15 cellular contexts compared by ENCODE assay signal in genomic region chr13:98966019-98966418, GRCh38. TPM values are rescaled to one million over a fixed set of nuclear protein-coding genes. Genes with fewer than 3 reads are reported as not detected.
DNase-seq lines count a peak whose midpoint lies in the region; ATAC-seq and TF ChIP-seq lines count a peak whose summit lies in the region.
"Had no signal": no experiment of that assay in that cellular context is flagged by ENCODE, and none has a peak within 500 bp of the region (broad histone marks: within the 10 kb centered on the region; RNA-seq: fewer than 3 reads in every experiment).

No MANE protein-coding gene starts in this region.

- H3K14ac ChIP-seq in trophoblast cell (ENCODE audit: low read length), result peak overlapping the region; percentile 33

- H3K4me2 ChIP-seq in trophoblast cell (ENCODE audit: low read length), result no peak overlapping the region
- H3K4me2 ChIP-seq: BLaER1 had no signal

- H3K27me3 ChIP-seq in Caco-2 (replicated peaks; ENCODE audit: control insufficient read depth, insufficient read depth, low read length), result no peaks in the 10 kb centered on the region
- no peaks in the 10 kb centered on the region for H3K27me3 ChIP-seq in trophoblast cell (ENCODE audit: insufficient read depth, low read length)
- H3K27me3 ChIP-seq: BLaER1 had no signal

- POLR2A ChIA-PET in Caco-2 (lab: Charles Lee), result interaction anchor here (0.5 kb wide), 1 partner anchor 47 kb away, joined by 3 read pairs; no protein-coding TSS in a partner anchor

- peaks cover 14% of the 10 kb centered on the region for H3K79me1 ChIP-seq in trophoblast cell (ENCODE audit: low read length)

- peaks cover 0 to 2% of the 10 kb centered on the region in 2 donors for H3K36me3 Mint-ChIP-seq in activated T-cell treated with anti-CD3 and anti-CD28 coated beads, Interleukin-2, amount 50 U/mL, for 72 hours (ENCODE audit: insufficient read depth in 2 of 2)
- peaks cover 73% of the 10 kb centered on the region for H3K36me3 Mint-ChIP-seq in Caco-2 (ENCODE audit: insufficient read depth, unreplicated experiment)
- H3K36me3 Mint-ChIP-seq in activated T-helper 17 cell treated with anti-CD3 and anti-CD28 coated beads, Interleukin-2, amount 50 U/mL, for 72 hours (ENCODE audit: low read depth), result no peaks in the 10 kb centered on the region

- H3K4me1 ChIP-seq in Caco-2, result peaks cover 23% of the 10 kb centered on the region
- peaks cover 19 to 27% of the 10 kb centered on the region in 2 experiments for H3K4me1 ChIP-seq in trophoblast cell (ENCODE audit: control insufficient read depth in 1 of 2, insufficient read depth in 2 of 2, low read length in 2 of 2)

- no peak for ATAC-seq in activated T-cell treated with anti-CD3 and anti-CD28 coated beads, Interleukin-2, amount 50 U/mL, for 72 hours (replicated peaks in 1 of 2)
- no peak for ATAC-seq in activated T-helper 17 cell treated with anti-CD3 and anti-CD28 coated beads, Interleukin-2, amount 50 U/mL, for 72 hours (replicated peaks)
- no peak for ATAC-seq in GM18511 (IDR thresholded peaks at IDR 0.05; ENCODE audit: unreplicated experiment)
- ATAC-seq in GM21367 (IDR thresholded peaks at IDR 0.05; ENCODE audit: unreplicated experiment), result no peak
- ATAC-seq: GM12878 had no signal

- H3K27ac Mint-ChIP-seq in activated T-cell treated with anti-CD3 and anti-CD28 coated beads, Interleukin-2, amount 50 U/mL, for 72 hours, result peak overlapping the region; percentile 32
- peak overlapping the region; percentile 73 for H3K27ac Mint-ChIP-seq in Caco-2 (ENCODE audit: unreplicated experiment)
- peak overlapping the region; percentile 43 for H3K27ac Mint-ChIP-seq in activated T-helper 17 cell treated with anti-CD3 and anti-CD28 coated beads, Interleukin-2, amount 50 U/mL, for 72 hours

- H2BK120ac ChIP-seq in trophoblast cell (ENCODE audit: insufficient read depth, low read length, poor library complexity), result no peak overlapping the region

- H3K9me3 Mint-ChIP-seq in activated T-cell treated with anti-CD3 and anti-CD28 coated beads, Interleukin-2, amount 50 U/mL, for 72 hours, result peaks cover 2% of the 10 kb centered on the region in 2 donors
- H3K9me3 Mint-ChIP-seq in Caco-2 (ENCODE audit: unreplicated experiment), result no peaks in the 10 kb centered on the region
- H3K9me3 Mint-ChIP-seq in activated T-helper 17 cell treated with anti-CD3 and anti-CD28 coated beads, Interleukin-2, amount 50 U/mL, for 72 hours, result peaks cover 3% of the 10 kb centered on the region
- H3K9me3 Mint-ChIP-seq: H9 had no signal

- H3K4me3 ChIP-seq in Caco-2 (ENCODE audit: low read depth, low read length), result no peak overlapping the region
- H3K4me3 ChIP-seq in trophoblast cell (ENCODE audit: low read depth, low read length), result no peak overlapping the region
- H3K4me3 ChIP-seq: BLaER1, GM12878 had no signal

- H3K4me3 Mint-ChIP-seq in activated T-cell treated with anti-CD3 and anti-CD28 coated beads, Interleukin-2, amount 50 U/mL, for 72 hours, result no peak overlapping the region
- no peak overlapping the region for H3K4me3 Mint-ChIP-seq in Caco-2 (ENCODE audit: unreplicated experiment)
- no peak overlapping the region for H3K4me3 Mint-ChIP-seq in activated T-helper 17 cell treated with anti-CD3 and anti-CD28 coated beads, Interleukin-2, amount 50 U/mL, for 72 hours
- H3K4me3 Mint-ChIP-seq: H9 had no signal

- peak overlapping the region; percentile 64 for H3K4ac ChIP-seq in trophoblast cell (ENCODE audit: low read depth, low read length)

- CTCF ChIA-PET in Caco-2 (lab: Charles Lee), result no interaction called here

- H3K79me2 ChIP-seq in trophoblast cell (ENCODE audit: control insufficient read depth, insufficient read depth, low read length, poor library complexity), result peaks cover 6% of the 10 kb centered on the region

- no CpG with 5 or more reads among the region's 11 CpGs for WGBS in trophoblast cell (ENCODE audit: extremely low coverage, insufficient coverage, insufficient read length)

- no peak overlapping the region for H3K9ac ChIP-seq in trophoblast cell (ENCODE audit: low read length)
- H3K9ac ChIP-seq: BLaER1 had no signal

- no peaks in the 10 kb centered on the region for H3K9me3 ChIP-seq in Caco-2
- H3K9me3 ChIP-seq in trophoblast cell (ENCODE audit: insufficient read depth, low read depth, low read length), result no peaks in the 10 kb centered on the region
- H3K9me3 ChIP-seq: BLaER1 had no signal

- intact Hi-C loops in Caco-2 (cut with micrococcal nuclease; ENCODE audit: unreplicated experiment), result no loop called here

- no peak overlapping the region for H3K27ac ChIP-seq in trophoblast cell (ENCODE audit: low read depth, low read length)
- H3K27ac ChIP-seq: 22Rv1, BLaER1 had no signal

- peaks cover 16% of the 10 kb centered on the region for H3K4me1 Mint-ChIP-seq in activated T-cell treated with anti-CD3 and anti-CD28 coated beads, Interleukin-2, amount 50 U/mL, for 72 hours (ENCODE audit: low read depth)
- peaks cover 36% of the 10 kb centered on the region for H3K4me1 Mint-ChIP-seq in Caco-2 (ENCODE audit: low read depth, unreplicated experiment)
- H3K4me1 Mint-ChIP-seq in activated T-helper 17 cell treated with anti-CD3 and anti-CD28 coated beads, Interleukin-2, amount 50 U/mL, for 72 hours, result peaks cover 15% of the 10 kb centered on the region

- H2AFZ ChIP-seq in trophoblast cell (ENCODE audit: insufficient read depth, low read length, poor library complexity), result no peak overlapping the region

- peak overlapping the region; percentile 42 for H4K8ac ChIP-seq in trophoblast cell (ENCODE audit: low read depth, low read length)

- peak overlapping the region; percentile 25 for H3K18ac ChIP-seq in trophoblast cell (ENCODE audit: low read length)

- BruUV-seq in Caco-2 (replicated peaks; lab: Mats Ljungman, UMichigan), result no TSS peak

- H2BK12ac ChIP-seq in trophoblast cell (ENCODE audit: low read length), result peak overlapping the region; percentile 48

- no peak overlapping the region for H4K91ac ChIP-seq in trophoblast cell (ENCODE audit: low read depth, low read length)

- H3K36me3 ChIP-seq in Caco-2 (ENCODE audit: control insufficient read depth, insufficient read depth, low read length), result no peaks in the 10 kb centered on the region
- peaks cover 2 to 4% of the 10 kb centered on the region in 2 experiments for H3K36me3 ChIP-seq in trophoblast cell (ENCODE audit: control insufficient read depth in 1 of 2, insufficient read depth in 2 of 2, low read length in 2 of 2)
- H3K36me3 ChIP-seq: BLaER1 had no signal

- no peak overlapping the region for H4K12ac ChIP-seq in trophoblast cell (ENCODE audit: low read depth, low read length)

- no peak for DNase-seq in activated T-cell treated with anti-CD3 and anti-CD28 coated beads, Interleukin-2, amount 50 U/mL, for 72 hours
- DNase-seq in activated T-cell treated with anti-CD3 and anti-CD28 coated beads, Interleukin-2, amount 50 U/mL, for 48 hours, result no peak
- DNase-seq in Caco-2 (no peak), trophoblast cell (no peak), globus pallidus (ENCODE audit: low spot score) (no peak)
- DNase-seq: Calu3, DMS 273 treated with DMSO at 0.1 percent for 48 hours, GOT3, H9 had no signal

- no peak overlapping the region for H3K23ac ChIP-seq in trophoblast cell (ENCODE audit: low read length)

- H2AK5ac ChIP-seq in trophoblast cell (ENCODE audit: low read length), result peak overlapping the region; percentile 75

- H2BK5ac ChIP-seq in trophoblast cell (ENCODE audit: low read depth, low read length, poor library complexity), result peak overlapping the region; percentile 21

- no peak for TF ChIP-seq CTCF in Caco-2 (IDR thresholded peaks at IDR 0.05; ENCODE audit: insufficient read depth in 1 of 2, low read depth in 1 of 2, low read length in 1 of 2, severe bottlenecking in 1 of 2, unreplicated experiment in 1 of 2)

- H3K27me3 Mint-ChIP-seq in activated T-cell treated with anti-CD3 and anti-CD28 coated beads, Interleukin-2, amount 50 U/mL, for 72 hours (ENCODE audit: low read depth), result no peaks in the 10 kb centered on the region
- no peaks in the 10 kb centered on the region for H3K27me3 Mint-ChIP-seq in Caco-2 (ENCODE audit: insufficient read depth, unreplicated experiment)
- no peaks in the 10 kb centered on the region for H3K27me3 Mint-ChIP-seq in activated T-helper 17 cell treated with anti-CD3 and anti-CD28 coated beads, Interleukin-2, amount 50 U/mL, for 72 hours

RNA-seq across cellular contexts. Expression of gene DOCK9, which starts 11.8 kb away (rescaled TPM):
- 10 to 100 TPM; 51.6 to 71.5 TPM for total RNA-seq in activated T-cell treated with anti-CD3 and anti-CD28 coated beads, Interleukin-2, amount 50 U/mL, for 72 hours
- total RNA-seq in Caco-2 (2022), result 219 and 260 TPM in 2 replicates
- 10 to 100 TPM; 50.2 to 70.4 TPM for total RNA-seq in activated T-helper 17 cell treated with anti-CD3 and anti-CD28 coated beads, Interleukin-2, amount 50 U/mL, for 72 hours
- polyA plus RNA-seq in trophoblast cell (2013), result 135 and 138 TPM in 2 replicates
